In the genomic region with DNA sequence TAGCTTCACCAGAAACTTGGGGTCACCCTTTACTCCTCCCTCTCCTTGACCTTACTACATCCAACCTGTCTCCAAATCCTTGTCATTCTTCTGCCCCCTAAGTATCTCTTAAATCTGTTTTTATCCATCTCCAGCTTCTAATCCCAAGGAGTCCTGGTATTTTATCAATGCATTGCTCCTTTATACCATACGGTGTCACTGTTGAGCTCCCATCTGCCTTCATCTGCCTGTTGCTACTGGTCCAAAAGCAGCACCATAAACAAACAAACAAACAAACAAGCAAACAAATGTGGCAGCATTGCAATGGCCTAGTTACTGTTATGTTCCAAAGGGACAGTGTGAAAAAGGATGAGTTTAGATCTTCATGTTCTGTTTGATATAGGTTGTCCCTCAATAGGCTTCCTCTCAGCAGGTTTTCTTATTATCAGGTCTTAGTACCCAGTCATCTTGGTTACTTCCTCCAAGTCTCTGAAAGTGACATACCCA, we compare ENCODE assay signal across 10 cellular contexts. TPM values are rescaled to one million over a fixed set of nuclear protein-coding genes. Genes with fewer than 3 reads are reported as not detected.
A peak's percentile ranks its signal among the peaks of the same experiment; 100 is the strongest.
DNase-seq lines count a peak whose midpoint lies in the region; ATAC-seq lines count a peak whose summit lies in the region.
"Had no signal": no experiment of that assay in that cellular context is flagged by ENCODE, and none has a peak within 500 bp of the region (broad histone marks: within the 10 kb centered on the region; RNA-seq: fewer than 3 reads in every experiment).

No MANE protein-coding gene starts in this region.

- no peak overlapping the region for H3K27ac Mint-ChIP-seq in activated CD4-positive, alpha-beta T cell treated with anti-CD3 and anti-CD28 coated beads, Interleukin-2, amount 10 ng/mL, durations not matched to agents 24 days and 14 days
- H3K27ac Mint-ChIP-seq: stimulated activated naive B cell treated with anti-CD40 and anti-IgM and Interleukin-4, amounts not matched to agents 10 μg/mL and 1 μg/mL and 100 μg/mL, for 72 hours had no signal

- no peak overlapping the region for H3K4me3 Mint-ChIP-seq in activated CD4-positive, alpha-beta T cell treated with anti-CD3 and anti-CD28 coated beads, Interleukin-2, amount 10 ng/mL, durations not matched to agents 24 days and 14 days
- H3K4me3 Mint-ChIP-seq: central memory CD8-positive, alpha-beta T cell; stimulated activated naive B cell treated with anti-CD40 and anti-IgM and Interleukin-4, amounts not matched to agents 10 μg/mL and 1 μg/mL and 100 μg/mL, for 72 hours had no signal

- H3K27me3 Mint-ChIP-seq in activated CD4-positive, alpha-beta T cell treated with anti-CD3 and anti-CD28 coated beads, Interleukin-2, amount 10 ng/mL, durations not matched to agents 24 days and 14 days, result no peaks in the 10 kb centered on the region
- H3K27me3 Mint-ChIP-seq: central memory CD8-positive, alpha-beta T cell; stimulated activated naive B cell treated with anti-CD40 and anti-IgM and Interleukin-4, amounts not matched to agents 10 μg/mL and 1 μg/mL and 100 μg/mL, for 72 hours had no signal

- H3K9me3 Mint-ChIP-seq in activated CD4-positive, alpha-beta T cell treated with anti-CD3 and anti-CD28 coated beads, Interleukin-2, amount 10 ng/mL, durations not matched to agents 24 days and 14 days, result no peaks in the 10 kb centered on the region
- H3K9me3 Mint-ChIP-seq: central memory CD8-positive, alpha-beta T cell; stimulated activated naive B cell treated with anti-CD40 and anti-IgM and Interleukin-4, amounts not matched to agents 10 μg/mL and 1 μg/mL and 100 μg/mL, for 72 hours had no signal

- peaks cover 15% of the 10 kb centered on the region for H3K4me1 Mint-ChIP-seq in activated CD4-positive, alpha-beta T cell treated with anti-CD3 and anti-CD28 coated beads, Interleukin-2, amount 10 ng/mL, durations not matched to agents 24 days and 14 days

- intact Hi-C loops in activated CD4-positive, alpha-beta T cell treated with anti-CD3 and anti-CD28 coated beads, Interleukin-2, amount 10 ng/mL, durations not matched to agents 24 days and 14 days (cut with micrococcal nuclease), result loop anchor here (1.0 to 5.0 kb wide), 3 partner anchors 152 to 226 kb away; partner anchors contain the start of gene MRPL17

- peak; percentile 83 for DNase-seq in activated CD4-positive, alpha-beta T cell treated with anti-CD3 and anti-CD28 coated beads, Interleukin-2, amount 10 ng/mL, durations not matched to agents 24 days and 14 days
- no peak for DNase-seq in activated CD4-positive, alpha-beta T cell treated with anti-CD3 and anti-CD28 coated beads, Interleukin-2, amount 50 U/mL, for 48 hours
- DNase-seq in OCI-M1 (lab: John Stamatoyannopoulos, UW) (peak; percentile 73), dermis microvascular lymphatic vessel endothelial cell (ENCODE audit: low read depth in 2 of 2) (peak; percentile 35 to 58), medulla oblongata (ENCODE audit: extremely low spot score) (peak; percentile 80), amniotic stem cell (lab: John Stamatoyannopoulos, UW) (no peak)
- DNase-seq: stimulated activated naive B cell treated with anti-CD40 and anti-IgM and Interleukin-4, amounts not matched to agents 10 μg/mL and 1 μg/mL and 100 μg/mL, for 72 hours had no signal

- H3K36me3 Mint-ChIP-seq in activated CD4-positive, alpha-beta T cell treated with anti-CD3 and anti-CD28 coated beads, Interleukin-2, amount 10 ng/mL, durations not matched to agents 24 days and 14 days (ENCODE audit: low read depth), result peaks cover 30% of the 10 kb centered on the region

- ATAC-seq in HG03342 (IDR thresholded peaks at IDR 0.05; ENCODE audit: unreplicated experiment) (peak; percentile 70), GM19455 (IDR thresholded peaks at IDR 0.05; ENCODE audit: unreplicated experiment) (no peak)

RNA-seq across cellular contexts. Expression of gene DNHD1, which starts 34.2 kb away (rescaled TPM):
- total RNA-seq in activated CD4-positive, alpha-beta T cell treated with anti-CD3 and anti-CD28 coated beads, Interleukin-2, amount 10 ng/mL, durations not matched to agents 24 days and 14 days, result 21.5 and 22.8 TPM in 2 replicates
- 1.3 and 1.9 TPM in 2 replicates for total RNA-seq in dermis microvascular lymphatic vessel endothelial cell

RNA-seq across cellular contexts. Expression of gene TIMM10B, which starts 50.0 kb away (rescaled TPM):
- 41.3 and 47.4 TPM in 2 replicates for total RNA-seq in activated CD4-positive, alpha-beta T cell treated with anti-CD3 and anti-CD28 coated beads, Interleukin-2, amount 10 ng/mL, durations not matched to agents 24 days and 14 days
- 21.4 and 30.5 TPM in 2 replicates for total RNA-seq in dermis microvascular lymphatic vessel endothelial cell

RNA-seq across cellular contexts. Expression of gene ARFIP2, which starts 50.2 kb away (rescaled TPM):
- 50.8 and 51.2 TPM in 2 replicates for total RNA-seq in activated CD4-positive, alpha-beta T cell treated with anti-CD3 and anti-CD28 coated beads, Interleukin-2, amount 10 ng/mL, durations not matched to agents 24 days and 14 days
- 34.1 and 40.2 TPM in 2 replicates for total RNA-seq in dermis microvascular lymphatic vessel endothelial cell

RNA-seq across cellular contexts. Expression of gene TRIM3, which starts 57.6 kb away (rescaled TPM):
- 3.4 and 4.1 TPM in 2 replicates for total RNA-seq in activated CD4-positive, alpha-beta T cell treated with anti-CD3 and anti-CD28 coated beads, Interleukin-2, amount 10 ng/mL, durations not matched to agents 24 days and 14 days
- 15.3 and 23.3 TPM in 2 replicates for total RNA-seq in dermis microvascular lymphatic vessel endothelial cell

Comparison
In these comparisons a context has a peak if more than half of its experiments do, and no peak if none do; other contexts are left out.
1. DNase-seq: peak in activated CD4-positive, alpha-beta T cell treated with anti-CD3 and anti-CD28 coated beads, Interleukin-2, amount 10 ng/mL, durations not matched to agents 24 days and 14 days (single experiment), OCI-M1 (single experiment), dermis microvascular lymphatic vessel endothelial cell (2 of 2) and medulla oblongata (single experiment); none in activated CD4-positive, alpha-beta T cell treated with anti-CD3 and anti-CD28 coated beads, Interleukin-2, amount 50 U/mL, for 48 hours (0 of 2) and amniotic stem cell (single experiment).